In genomic region chr12:124371366-124371765, GRCh38 we compare ENCODE assay signal across 15 cellular contexts.
A peak's percentile ranks its signal among the peaks of the same experiment; 100 is the strongest.
DNase-seq lines count a peak whose midpoint lies in the region; ATAC-seq, FAIRE-seq and TF ChIP-seq lines count a peak whose summit lies in the region.
"Had no signal": no experiment of that assay in that cellular context is flagged by ENCODE, and none has a peak within 500 bp of the region (broad histone marks: within the 10 kb centered on the region; RNA-seq: fewer than 3 reads in every experiment).

No MANE protein-coding gene starts in this region.

- POLR2A ChIA-PET in HepG2 (lab: Yijun Ruan, JAX) = interaction anchor here (0.9 to 2.6 kb wide), 2 partner anchors 18 to 148 kb away, joined by 3 to 9 read pairs; no protein-coding TSS in a partner anchor

- peak overlapping the region; percentile 90; the same call in 1 of the 2 replicates for H3K27ac ChIP-seq in GM23248
- H3K27ac ChIP-seq in RWPE2 (ENCODE audit: poor library complexity, severe bottlenecking) = peak overlapping the region; percentile 73
- H3K27ac ChIP-seq in HepG2 (ENCODE audit: extremely low read length, insufficient read depth, low read length) = no peak overlapping the region
- peak overlapping the region; percentile 17 for H3K27ac ChIP-seq in suprapubic skin

- peaks cover 34% of the 10 kb centered on the region for H3K4me1 ChIP-seq in GM23248 (ENCODE audit: insufficient read depth)
- H3K4me1 ChIP-seq in RWPE2 (ENCODE audit: insufficient read depth, poor library complexity, severe bottlenecking) = peaks cover 15% of the 10 kb centered on the region
- H3K4me1 ChIP-seq in HepG2 (ENCODE audit: insufficient read depth, low read length) = peaks cover 51% of the 10 kb centered on the region
- peaks cover 54% of the 10 kb centered on the region for H3K4me1 ChIP-seq in suprapubic skin

- intact Hi-C loops in HepG2 (cut with micrococcal nuclease; ENCODE audit: unreplicated experiment) = no loop called here

- DNase-seq in GM23248 (no peak), RWPE2 (ENCODE audit: low spot score) (no peak), HepG2 (ENCODE audit: low spot score) (no peak), suprapubic skin (ENCODE audit: low spot score in 2 of 2) (no peak), C1 segment of cervical spinal cord (lab: John Stamatoyannopoulos, UW) (no peak)
- DNase-seq: cerebellar nuclear complex, KBM-7, kidney glomerular epithelial cell, NCI-H1048, NCI-H2081, NCI-H510A treated with DMSO at 0.1 percent for 48 hours, nephron progenitor cell, upper lobe of right lung had no signal

- no peak for TF ChIP-seq RAD21 in HepG2 (CRISPR knock-in tag; IDR thresholded peaks at IDR 0.05)

- peaks cover 2% of the 10 kb centered on the region for H3K36me3 ChIP-seq in GM23248 (ENCODE audit: low read depth)
- peaks cover 90% of the 10 kb centered on the region for H3K36me3 ChIP-seq in RWPE2 (ENCODE audit: low read depth)
- H3K36me3 ChIP-seq in HepG2 (replicated peaks in 1 of 2; ENCODE audit: control insufficient read depth in 1 of 2, insufficient read depth in 2 of 2, low read length in 2 of 2) = peaks cover 2 to 22% of the 10 kb centered on the region in 2 experiments; a peak in 3 of 5 replicates
- peaks cover 56% of the 10 kb centered on the region for H3K36me3 ChIP-seq in suprapubic skin

- H3K9ac ChIP-seq in GM23248 = no peak overlapping the region
- H3K9ac ChIP-seq in HepG2 (ENCODE audit: insufficient read depth, low read depth, low read length) = no peak overlapping the region

- no peak overlapping the region for H3K4me3 ChIP-seq in GM23248
- no peak overlapping the region for H3K4me3 ChIP-seq in RWPE2 (ENCODE audit: severe bottlenecking)
- H3K4me3 ChIP-seq in HepG2 (replicated peaks in 1 of 3; ENCODE audit: insufficient read depth in 1 of 3, low read depth in 2 of 3, low read length in 3 of 3) = no peak overlapping the region
- H3K4me3 ChIP-seq in suprapubic skin = no peak overlapping the region
- H3K4me3 ChIP-seq: upper lobe of right lung had no signal

- peaks cover 41% of the 10 kb centered on the region for H3F3A ChIP-seq in GM23248 (ENCODE audit: insufficient read depth)

- H2AFZ ChIP-seq in GM23248 (no peak overlapping the region), HepG2 (ENCODE audit: low read length) (no peak overlapping the region)

- H4K20me1 ChIP-seq in GM23248 (ENCODE audit: insufficient read depth) (no peaks in the 10 kb centered on the region; the same call in 1 of the 2 replicates), HepG2 (ENCODE audit: insufficient read depth, low read length) (no peaks in the 10 kb centered on the region)

- in situ Hi-C loops in GM23248 (cut with MboI) = no loop called here
- in situ Hi-C loops in HepG2 (cut with HindIII; ENCODE audit: extremely low pct_ligation_motif_present, low pct_unique_long_range_greater_than_20kb) = no loop called here

- TF ChIP-seq CTCF in RWPE2 (IDR thresholded peaks at IDR 0.05; ENCODE audit: poor library complexity, severe bottlenecking) (no peak), HepG2 (CRISPR knock-in tag; IDR thresholded peaks at IDR 0.05) (no peak), suprapubic skin (IDR thresholded peaks at IDR 0.05) (no peak)

- BruUV-seq in HepG2 (replicated peaks; lab: Mats Ljungman, UMichigan) = no TSS peak

- ATAC-seq in RWPE2 (ENCODE audit: low read depth) (no peak), HepG2 (no peak), GM19328 (IDR thresholded peaks at IDR 0.05; ENCODE audit: unreplicated experiment) (no peak), esophagus mucosa (no peak)
- ATAC-seq: upper lobe of right lung had no signal

- H3K79me2 ChIP-seq in GM23248 (ENCODE audit: insufficient read depth) (peaks cover 85% of the 10 kb centered on the region), HepG2 (ENCODE audit: insufficient read depth, low read length) (no peaks in the 10 kb centered on the region)

- H3K27me3 ChIP-seq in GM23248 (replicated peaks; ENCODE audit: insufficient read depth) = no peaks in the 10 kb centered on the region
- no peaks in the 10 kb centered on the region for H3K27me3 ChIP-seq in RWPE2 (ENCODE audit: insufficient read depth, poor library complexity, severe bottlenecking)
- no peaks in the 10 kb centered on the region for H3K27me3 ChIP-seq in HepG2 (ENCODE audit: control insufficient read depth in 1 of 2, insufficient read depth in 2 of 2, low read length in 2 of 2)
- no peaks in the 10 kb centered on the region for H3K27me3 ChIP-seq in suprapubic skin
- H3K27me3 ChIP-seq: upper lobe of right lung had no signal

- no peaks in the 10 kb centered on the region for H3K9me3 ChIP-seq in GM23248 (ENCODE audit: low read depth)
- no peaks in the 10 kb centered on the region for H3K9me3 ChIP-seq in RWPE2 (ENCODE audit: severe bottlenecking)
- no peaks in the 10 kb centered on the region for H3K9me3 ChIP-seq in HepG2 (ENCODE audit: low read length)
- no peaks in the 10 kb centered on the region for H3K9me3 ChIP-seq in suprapubic skin
- H3K9me3 ChIP-seq: upper lobe of right lung had no signal

- 86 to 87% methylated on average over 13 of the region's 13 CpGs for WGBS in GM23248 (ENCODE audit: low coverage in 1 of 2, low lambda C conversion rate in 2 of 2, missing lambda C conversion rate in 2 of 2), 2 experiments
- 78% methylated on average over 6 of the region's 13 CpGs for WGBS in HepG2 (ENCODE audit: low lambda C conversion rate)
- WGBS in suprapubic skin = 74% methylated on average over 13 of the region's 13 CpGs

- TF ChIP-seq EP300 in HepG2 (IDR thresholded peaks at IDR 0.05; ENCODE audit: low read depth in 2 of 2, low read length in 2 of 2) (no peak), HepG2 (CRISPR knock-in tag; IDR thresholded peaks at IDR 0.05; ENCODE audit: borderline replicate concordance) (no peak), suprapubic skin (IDR thresholded peaks at IDR 0.05) (no peak)

- no peak for FAIRE-seq in HepG2 (lab: Jason Lieb, UNC)

- H3K9me2 ChIP-seq in GM23248 (ENCODE audit: insufficient read depth) = no peaks in the 10 kb centered on the region

- TF ChIP-seq POLR2A in HepG2 (IDR thresholded peaks at IDR 0.05; ENCODE audit: insufficient read depth in 1 of 2, low read depth in 2 of 2, low read length in 2 of 2) (no peak), suprapubic skin (IDR thresholded peaks at IDR 0.05) (no peak)

- CTCF ChIA-PET in HepG2 (lab: Yijun Ruan, JAX; ENCODE audit: low intra/inter-chr PET ratio, low total read pairs) = no interaction called here

- H3K4me2 ChIP-seq in GM23248 (ENCODE audit: unreplicated experiment) = no peak overlapping the region
- H3K4me2 ChIP-seq in HepG2 (ENCODE audit: low read depth, low read length) = no peak overlapping the region

TF ChIP-seq in HepG2, 621 proteins besides CTCF, POLR2A, EP300 and RAD21 (continues in another document):
- TF ChIP-seq, protein P1, sequence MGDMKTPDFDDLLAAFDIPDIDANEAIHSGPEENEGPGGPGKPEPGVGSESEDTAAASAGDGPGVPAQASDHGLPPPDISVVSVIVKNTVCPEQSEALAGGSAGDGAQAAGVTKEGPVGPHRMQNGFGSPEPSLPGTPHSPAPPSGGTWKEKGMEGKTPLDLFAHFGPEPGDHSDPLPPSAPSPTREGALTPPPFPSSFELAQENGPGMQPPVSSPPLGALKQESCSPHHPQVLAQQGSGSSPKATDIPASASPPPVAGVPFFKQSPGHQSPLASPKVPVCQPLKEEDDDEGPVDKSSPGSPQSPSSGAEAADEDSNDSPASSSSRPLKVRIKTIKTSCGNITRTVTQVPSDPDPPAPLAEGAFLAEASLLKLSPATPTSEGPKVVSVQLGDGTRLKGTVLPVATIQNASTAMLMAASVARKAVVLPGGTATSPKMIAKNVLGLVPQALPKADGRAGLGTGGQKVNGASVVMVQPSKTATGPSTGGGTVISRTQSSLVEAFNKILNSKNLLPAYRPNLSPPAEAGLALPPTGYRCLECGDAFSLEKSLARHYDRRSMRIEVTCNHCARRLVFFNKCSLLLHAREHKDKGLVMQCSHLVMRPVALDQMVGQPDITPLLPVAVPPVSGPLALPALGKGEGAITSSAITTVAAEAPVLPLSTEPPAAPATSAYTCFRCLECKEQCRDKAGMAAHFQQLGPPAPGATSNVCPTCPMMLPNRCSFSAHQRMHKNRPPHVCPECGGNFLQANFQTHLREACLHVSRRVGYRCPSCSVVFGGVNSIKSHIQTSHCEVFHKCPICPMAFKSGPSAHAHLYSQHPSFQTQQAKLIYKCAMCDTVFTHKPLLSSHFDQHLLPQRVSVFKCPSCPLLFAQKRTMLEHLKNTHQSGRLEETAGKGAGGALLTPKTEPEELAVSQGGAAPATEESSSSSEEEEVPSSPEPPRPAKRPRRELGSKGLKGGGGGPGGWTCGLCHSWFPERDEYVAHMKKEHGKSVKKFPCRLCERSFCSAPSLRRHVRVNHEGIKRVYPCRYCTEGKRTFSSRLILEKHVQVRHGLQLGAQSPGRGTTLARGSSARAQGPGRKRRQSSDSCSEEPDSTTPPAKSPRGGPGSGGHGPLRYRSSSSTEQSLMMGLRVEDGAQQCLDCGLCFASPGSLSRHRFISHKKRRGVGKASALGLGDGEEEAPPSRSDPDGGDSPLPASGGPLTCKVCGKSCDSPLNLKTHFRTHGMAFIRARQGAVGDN (CRISPR knock-in tag; IDR thresholded peaks at IDR 0.05) = 0 out of 2 replicates have a peak, but pooled peaks have one; percentile 37
- TF ChIP-seq NONO (IDR thresholded peaks at IDR 0.05) = no peak
- TF ChIP-seq NONO (CRISPR knock-in tag; conservative IDR thresholded peaks at IDR 0.05) = no peak
- TF ChIP-seq TBL1XR1 (IDR thresholded peaks at IDR 0.05; ENCODE audit: borderline replicate concordance, low read length, partially characterized antibody) = no peak
- TF ChIP-seq HNF4A (CRISPR knock-in tag; IDR thresholded peaks at IDR 0.05) = 0 out of 2 replicates have a peak, but pooled peaks have one; percentile 18
